1 cellular context compared by ENCODE assay signal in genomic region chr2:11539317-11540147, GRCh38.
TF ChIP-seq lines count a peak whose summit lies in the region.

No MANE protein-coding gene starts in this region.

TF ChIP-seq in GM23338, 12 proteins besides CTCF, POLR2A, EP300 and RAD21 (continued from another document):
- TF ChIP-seq ZNF462 (CRISPR knock-in tag; IDR thresholded peaks at IDR 0.05) (no peak), EZH2phosphoT487 (IDR thresholded peaks at IDR 0.05; ENCODE audit: unreplicated experiment) (no peak), ETS1 (IDR thresholded peaks at IDR 0.05) (no peak), ZNF114 (CRISPR knock-in tag; IDR thresholded peaks at IDR 0.05) (no peak), ZNF331 (CRISPR knock-in tag; IDR thresholded peaks at IDR 0.05; ENCODE audit: low read depth) (no peak), POLR2AphosphoS5 (IDR thresholded peaks at IDR 0.05; ENCODE audit: low read depth) (no peak), NANOG (IDR thresholded peaks at IDR 0.05; ENCODE audit: borderline replicate concordance) (no peak), EZH2 (IDR thresholded peaks at IDR 0.05; ENCODE audit: low read depth, unreplicated experiment) (no peak), JUNB (IDR thresholded peaks at IDR 0.05; ENCODE audit: unreplicated experiment) (no peak)
